ENCODE assay signal across 1 cellular context in genomic region chr6:31620586-31621319, GRCh38.
TF ChIP-seq lines count a peak whose summit lies in the region.

Gene PRRC2A, plus strand, starts transcription at chr6:31620715. Its CDS starts 2,075 bp downstream, at chr6:31622790.

TF ChIP-seq in SK-N-SH treated with all-trans-retinoic acid at 6 μM for 48 hours, 23 proteins besides CTCF, POLR2A, EP300 and RAD21 (continued from another document):
- TF ChIP-seq CSDC2 (CRISPR knock-in tag; IDR thresholded peaks at IDR 0.05) = 0 out of 2 replicates have a peak, but pooled peaks have one; percentile 12
TF ChIP-seq in SK-N-SH treated with all-trans-retinoic acid at 6 μM for 48 hours: peak in this region for 2.
